1 cellular context compared by ENCODE assay signal in genomic region chr17:3034578-3034920, GRCh38.
TF ChIP-seq lines count a peak whose summit lies in the region.

No MANE protein-coding gene starts in this region.

TF ChIP-seq in SK-N-SH, 30 proteins besides CTCF, POLR2A, EP300 and RAD21:
- TF ChIP-seq SMC3 (IDR thresholded peaks at IDR 0.05; ENCODE audit: low read depth, low read length) (no peak), YY1 (IDR thresholded peaks at IDR 0.05; ENCODE audit: low read depth) (no peak), NFIC (IDR thresholded peaks at IDR 0.05; ENCODE audit: borderline replicate concordance) (no peak), POLR2AphosphoS5 (IDR thresholded peaks at IDR 0.05; ENCODE audit: low read depth, low read length) (no peak), RCOR1 (IDR thresholded peaks at IDR 0.05; ENCODE audit: low read length) (no peak), USF1 (IDR thresholded peaks at IDR 0.05; ENCODE audit: borderline replicate concordance, low read depth) (no peak), FOSL2 (IDR thresholded peaks at IDR 0.05; ENCODE audit: borderline replicate concordance, low read depth) (no peak), MAX (IDR thresholded peaks at IDR 0.05; ENCODE audit: low read depth) (no peak)
- TF ChIP-seq, protein P1, sequence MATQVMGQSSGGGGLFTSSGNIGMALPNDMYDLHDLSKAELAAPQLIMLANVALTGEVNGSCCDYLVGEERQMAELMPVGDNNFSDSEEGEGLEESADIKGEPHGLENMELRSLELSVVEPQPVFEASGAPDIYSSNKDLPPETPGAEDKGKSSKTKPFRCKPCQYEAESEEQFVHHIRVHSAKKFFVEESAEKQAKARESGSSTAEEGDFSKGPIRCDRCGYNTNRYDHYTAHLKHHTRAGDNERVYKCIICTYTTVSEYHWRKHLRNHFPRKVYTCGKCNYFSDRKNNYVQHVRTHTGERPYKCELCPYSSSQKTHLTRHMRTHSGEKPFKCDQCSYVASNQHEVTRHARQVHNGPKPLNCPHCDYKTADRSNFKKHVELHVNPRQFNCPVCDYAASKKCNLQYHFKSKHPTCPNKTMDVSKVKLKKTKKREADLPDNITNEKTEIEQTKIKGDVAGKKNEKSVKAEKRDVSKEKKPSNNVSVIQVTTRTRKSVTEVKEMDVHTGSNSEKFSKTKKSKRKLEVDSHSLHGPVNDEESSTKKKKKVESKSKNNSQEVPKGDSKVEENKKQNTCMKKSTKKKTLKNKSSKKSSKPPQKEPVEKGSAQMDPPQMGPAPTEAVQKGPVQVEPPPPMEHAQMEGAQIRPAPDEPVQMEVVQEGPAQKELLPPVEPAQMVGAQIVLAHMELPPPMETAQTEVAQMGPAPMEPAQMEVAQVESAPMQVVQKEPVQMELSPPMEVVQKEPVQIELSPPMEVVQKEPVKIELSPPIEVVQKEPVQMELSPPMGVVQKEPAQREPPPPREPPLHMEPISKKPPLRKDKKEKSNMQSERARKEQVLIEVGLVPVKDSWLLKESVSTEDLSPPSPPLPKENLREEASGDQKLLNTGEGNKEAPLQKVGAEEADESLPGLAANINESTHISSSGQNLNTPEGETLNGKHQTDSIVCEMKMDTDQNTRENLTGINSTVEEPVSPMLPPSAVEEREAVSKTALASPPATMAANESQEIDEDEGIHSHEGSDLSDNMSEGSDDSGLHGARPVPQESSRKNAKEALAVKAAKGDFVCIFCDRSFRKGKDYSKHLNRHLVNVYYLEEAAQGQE (IDR thresholded peaks at IDR 0.05; ENCODE audit: low read depth, low read length), result no peak
- TF ChIP-seq, protein P2, sequence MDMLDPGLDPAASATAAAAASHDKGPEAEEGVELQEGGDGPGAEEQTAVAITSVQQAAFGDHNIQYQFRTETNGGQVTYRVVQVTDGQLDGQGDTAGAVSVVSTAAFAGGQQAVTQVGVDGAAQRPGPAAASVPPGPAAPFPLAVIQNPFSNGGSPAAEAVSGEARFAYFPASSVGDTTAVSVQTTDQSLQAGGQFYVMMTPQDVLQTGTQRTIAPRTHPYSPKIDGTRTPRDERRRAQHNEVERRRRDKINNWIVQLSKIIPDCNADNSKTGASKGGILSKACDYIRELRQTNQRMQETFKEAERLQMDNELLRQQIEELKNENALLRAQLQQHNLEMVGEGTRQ (IDR thresholded peaks at IDR 0.05; ENCODE audit: borderline replicate concordance, low read depth, low read length), result no peak
